In genomic region chr4:150402968-150403367, GRCh38 we compare ENCODE assay signal across 8 cellular contexts.
DNase-seq lines count a peak whose midpoint lies in the region; ATAC-seq and TF ChIP-seq lines count a peak whose summit lies in the region.

No MANE protein-coding gene starts in this region.

- H3K9me2 ChIP-seq in SU-DHL-6 (replicated peaks; ENCODE audit: insufficient read depth, low read length): no peaks in the 10 kb centered on the region

- no peaks in the 10 kb centered on the region for H3K9me3 ChIP-seq in SU-DHL-6 (ENCODE audit: insufficient read depth, low read length)

- peak overlapping the region; percentile 77 for H3K27ac ChIP-seq in SU-DHL-6 (ENCODE audit: low read depth, low read length)

- no peaks in the 10 kb centered on the region for H3K27me3 ChIP-seq in SU-DHL-6 (ENCODE audit: low read length)

- peak overlapping the region; percentile 3 for H2AFZ ChIP-seq in SU-DHL-6 (ENCODE audit: low read depth, low read length, severe bottlenecking)

- peak overlapping the region; percentile 25; the same call in 1 of the 2 replicates for H3K9ac ChIP-seq in SU-DHL-6 (ENCODE audit: low read length)

- no peaks in the 10 kb centered on the region for H3K36me3 ChIP-seq in SU-DHL-6 (ENCODE audit: low read length)

- peak overlapping the region; percentile 45 for H3K4me3 ChIP-seq in SU-DHL-6 (ENCODE audit: insufficient read depth, low read length, poor library complexity, severe bottlenecking)

- DNase-seq in COLO668 (lab: John Stamatoyannopoulos, UW; ENCODE audit: unreplicated experiment): peak; percentile 77
- DNase-seq in NAMALWA (ENCODE audit: low spot score): peak; percentile 96
- peak; percentile 16 for DNase-seq in myocyte (ENCODE audit: low read depth)
- no peak for DNase-seq in SKM-1 treated with dmso at 0.1 percent for 144 hours (lab: John Stamatoyannopoulos, UW; ENCODE audit: unreplicated experiment)
- no peak for DNase-seq in SIG-M5 treated with dmso at 0.1 percent for 504 hours (lab: John Stamatoyannopoulos, UW; ENCODE audit: unreplicated experiment)

- H3K79me2 ChIP-seq in SU-DHL-6 (ENCODE audit: insufficient read depth, low read length): no peaks in the 10 kb centered on the region

- peaks cover 14% of the 10 kb centered on the region; the same call in 1 of the 2 replicates for H3F3A ChIP-seq in SU-DHL-6 (ENCODE audit: insufficient read depth)

- peak overlapping the region; percentile 96 for H3K4me2 ChIP-seq in SU-DHL-6 (ENCODE audit: low read depth, low read length, poor library complexity, severe bottlenecking)

- no peak for TF ChIP-seq CTCF in SU-DHL-6 (IDR thresholded peaks at IDR 0.05; ENCODE audit: insufficient read depth, low read length, poor library complexity, severe bottlenecking)

- H4K20me1 ChIP-seq in SU-DHL-6 (ENCODE audit: low read depth, low read length): no peaks in the 10 kb centered on the region

- peak; percentile 90 for ATAC-seq in GM19463 (IDR thresholded peaks at IDR 0.05; ENCODE audit: unreplicated experiment)
- ATAC-seq in HG03280 (IDR thresholded peaks at IDR 0.05; ENCODE audit: unreplicated experiment): no peak

Comparison
In these comparisons a context has a peak if more than half of its experiments do, and no peak if none do; other contexts are left out.
1. DNase-seq: peak in COLO668 (single experiment), NAMALWA (single experiment) and myocyte (single experiment); none in SKM-1 treated with dmso at 0.1 percent for 144 hours (single experiment) and SIG-M5 treated with dmso at 0.1 percent for 504 hours (single experiment).